Comparison of ENCODE assay signal across 19 cellular contexts in genomic region chr15:28889346-28889745, GRCh38. TPM values are rescaled to one million over a fixed set of nuclear protein-coding genes. Genes with fewer than 3 reads are reported as not detected.
DNase-seq lines count a peak whose midpoint lies in the region; ATAC-seq and TF ChIP-seq lines count a peak whose summit lies in the region.
"Had no signal": no experiment of that assay in that cellular context is flagged by ENCODE, and none has a peak within 500 bp of the region (broad histone marks: within the 10 kb centered on the region; RNA-seq: fewer than 3 reads in every experiment).

No MANE protein-coding gene starts in this region.

- no peak for ATAC-seq in HG02763 (IDR thresholded peaks at IDR 0.05; ENCODE audit: unreplicated experiment)
- ATAC-seq: esophagus mucosa, lower lobe of right lung, right cardiac atrium had no signal

- H3K4me1 Mint-ChIP-seq in brain = peaks cover 78% of the 10 kb centered on the region
- H3K4me1 Mint-ChIP-seq in nephron progenitor cell = peaks cover 59% of the 10 kb centered on the region

- peak overlapping the region in 4 of 5 experiments; percentile 74 to 97 (median 92) for H3K27ac Mint-ChIP-seq in brain
- H3K27ac Mint-ChIP-seq in nephron progenitor cell = peak overlapping the region; percentile 79

- in situ Hi-C loops in KBM-7 (cut with MboI; ENCODE audit: low pct_unique_long_range_greater_than_20kb, low sequenced_read_pairs) = no loop called here

- no peak for TF ChIP-seq CTCF in brain (conservative IDR thresholded peaks at IDR 0.05)
- TF ChIP-seq CTCF in nephron progenitor cell (IDR thresholded peaks at IDR 0.05) = no peak

- DNase-seq in NCI-H82 (lab: John Stamatoyannopoulos, UW) (peak; percentile 11), NCI-H82 treated with DMSO at 0.1 percent for 48 hours (lab: John Stamatoyannopoulos, UW; ENCODE audit: unreplicated experiment) (no peak), NCI-H446 (lab: John Stamatoyannopoulos, UW) (peak; percentile 7 to 76), nephron progenitor cell (no peak), NCI-H774 (lab: John Stamatoyannopoulos, UW) (no peak), KBM-7 (no peak)
- DNase-seq: 8988T; activated CD4-positive, CD25-positive, alpha-beta regulatory T cell; activated CD8-positive, alpha-beta memory T cell treated with anti-CD3 and anti-CD28 coated beads for 24 hours; MM.1S; Peyer's patch; right cardiac atrium; stimulated activated CD8-positive, alpha-beta memory T cell treated with anti-CD3 and anti-CD28 coated beads, Interleukin-4, amount 100 ng/mL, for 48 hours had no signal

- H3K9me3 Mint-ChIP-seq in brain (no peaks in the 10 kb centered on the region), nephron progenitor cell (no peaks in the 10 kb centered on the region)
- H3K9me3 Mint-ChIP-seq: T-helper 2 cell treated with Interferon-gamma antibody and Interleukin-4, amounts not matched to agents 5 μg/mL and 100 μg/mL, for 36 hours had no signal

- peaks cover 6% of the 10 kb centered on the region for H3K27me3 Mint-ChIP-seq in brain
- peaks cover 4% of the 10 kb centered on the region for H3K27me3 Mint-ChIP-seq in nephron progenitor cell (ENCODE audit: low read depth, poor library complexity)

- peaks cover 17% of the 10 kb centered on the region for H3K36me3 Mint-ChIP-seq in brain
- no peaks in the 10 kb centered on the region for H3K36me3 Mint-ChIP-seq in nephron progenitor cell (ENCODE audit: low read depth)

- peak overlapping the region; percentile 26 to 85 (median 67) for H3K4me3 Mint-ChIP-seq in brain
- H3K4me3 Mint-ChIP-seq in nephron progenitor cell = peak overlapping the region; percentile 28
- H3K4me3 Mint-ChIP-seq: T-helper 2 cell treated with Interferon-gamma antibody and Interleukin-4, amounts not matched to agents 5 μg/mL and 100 μg/mL, for 36 hours had no signal

RNA-seq across cellular contexts. Expression of gene APBA2, which starts 3.6 kb away (rescaled TPM):
- 86.7 TPM for polyA plus RNA-seq in brain (ENCODE audit: insufficient read depth, low read depth, low replicate concordance)

RNA-seq across cellular contexts. Expression of gene GOLGA6L7, which starts 40.9 kb away (rescaled TPM):
- polyA plus RNA-seq in brain (ENCODE audit: insufficient read depth, low read depth, low replicate concordance) = not detected
- polyA plus RNA-seq: keratinocyte, right cardiac atrium had no signal

Comparison
In these comparisons a context has a peak if more than half of its experiments do, and no peak if none do; other contexts are left out.
1. DNase-seq: peak in NCI-H82 (single experiment) and NCI-H446 (2 of 2); none in NCI-H82 treated with DMSO at 0.1 percent for 48 hours (single experiment), nephron progenitor cell (single experiment), NCI-H774 (single experiment) and KBM-7 (single experiment).